ENCODE assay signal across 11 cellular contexts in genomic region chr14:89406941-89407340, GRCh38. TPM values are rescaled to one million over a fixed set of nuclear protein-coding genes. Genes with fewer than 3 reads are reported as not detected.
A peak's percentile ranks its signal among the peaks of the same experiment; 100 is the strongest.
DNase-seq lines count a peak whose midpoint lies in the region; ATAC-seq and TF ChIP-seq lines count a peak whose summit lies in the region.
"Had no signal": no experiment of that assay in that cellular context is flagged by ENCODE, and none has a peak within 500 bp of the region (broad histone marks: within the 10 kb centered on the region; RNA-seq: fewer than 3 reads in every experiment).

No MANE protein-coding gene starts in this region.

- no peak overlapping the region for H3K14ac ChIP-seq in mesenchymal stem cell (ENCODE audit: low read length in 2 of 2)

- H2AK5ac ChIP-seq in mesenchymal stem cell (ENCODE audit: low read length, severe bottlenecking) = no peak overlapping the region

- H3K9ac ChIP-seq in mesenchymal stem cell (ENCODE audit: low read length) = peak overlapping the region; percentile 26

- H2AFZ ChIP-seq in mesenchymal stem cell (ENCODE audit: low read depth, low read length) = no peak overlapping the region

- no peak overlapping the region for H3K23ac ChIP-seq in mesenchymal stem cell (ENCODE audit: low read length in 2 of 2)

- no peak overlapping the region for H2BK15ac ChIP-seq in mesenchymal stem cell (ENCODE audit: low read depth, poor library complexity, severe bottlenecking)

- no peak for DNase-seq in heart left ventricle
- DNase-seq in Right ventricle myocardium inferior (ENCODE audit: missing footprints) = no peak
- peak; percentile 36 to 47 for DNase-seq in cardiac fibroblast (ENCODE audit: low read depth in 2 of 2)
- peak; percentile 53 for DNase-seq in mesenchymal stem cell
- no peak for DNase-seq in HT-29 (ENCODE audit: low spot score)
- no peak for DNase-seq in coronary artery (ENCODE audit: low spot score)
- no peak for DNase-seq in NCI-H2029 (lab: John Stamatoyannopoulos, UW)
- no peak for DNase-seq in activated effector memory CD4-positive, alpha-beta T cell treated with Interleukin-2 at 50 U/mL for 16 hours
- DNase-seq: BE2C; NCI-H69; stimulated activated CD4-positive, alpha-beta T cell treated with anti-CD3 and anti-CD28 coated beads, Interleukin-4, amount 100 ng/mL, for 1 hour had no signal

- H3K4me1 ChIP-seq in heart left ventricle (peaks cover 12 to 62% (median 50%) of the 10 kb centered on the region in 12 donors), mesenchymal stem cell (ENCODE audit: control insufficient read depth, insufficient read depth, low read depth, low read length) (peaks cover under 1% of the 10 kb centered on the region)

- H2BK12ac ChIP-seq in mesenchymal stem cell (ENCODE audit: low read length in 2 of 2) = no peak overlapping the region

- H3K27me3 ChIP-seq in heart left ventricle (no peaks in the 10 kb centered on the region), mesenchymal stem cell (ENCODE audit: control insufficient read depth in 1 of 2, insufficient read depth in 1 of 2, low read length in 2 of 2) (no peaks in the 10 kb centered on the region)
- H3K27me3 ChIP-seq: BE2C had no signal

- H4K8ac ChIP-seq in mesenchymal stem cell (ENCODE audit: low read length) = no peak overlapping the region

- H3K36me3 ChIP-seq in heart left ventricle (peaks cover 0 to 28% (median 16%) of the 10 kb centered on the region in 9 donors), mesenchymal stem cell (ENCODE audit: control insufficient read depth in 1 of 2, insufficient read depth in 2 of 2, low read depth in 1 of 2, low read length in 2 of 2) (peaks cover 14 to 18% of the 10 kb centered on the region in 2 experiments)

- H4K91ac ChIP-seq in mesenchymal stem cell (ENCODE audit: low read length) = no peak overlapping the region

- no peak overlapping the region for H2BK120ac ChIP-seq in mesenchymal stem cell (ENCODE audit: low read depth, low read length)

- H3K4me3 ChIP-seq in heart left ventricle (no peak overlapping the region), cardiac fibroblast (replicated peaks in 1 of 2; ENCODE audit: low read depth in 2 of 2, low read length in 2 of 2) (no peak overlapping the region), mesenchymal stem cell (ENCODE audit: insufficient read depth in 1 of 2, low read depth in 1 of 2, low read length in 2 of 2) (no peak overlapping the region), coronary artery (no peak overlapping the region)

- H3K4ac ChIP-seq in mesenchymal stem cell (ENCODE audit: low read depth in 1 of 2, low read length in 2 of 2) = no peak overlapping the region

- no peak overlapping the region for H2BK5ac ChIP-seq in mesenchymal stem cell (ENCODE audit: low read depth, low read length, poor library complexity, severe bottlenecking)

- H3K27ac ChIP-seq in heart left ventricle (peak overlapping the region in 5 of 12 donors; percentile 4 to 62 (median 17)), mesenchymal stem cell (ENCODE audit: low read length, poor library complexity, severe bottlenecking) (no peak overlapping the region), coronary artery (peak overlapping the region in 1 of 2 donors; percentile 13)

- no peak for TF ChIP-seq POLR2A in heart left ventricle (IDR thresholded peaks at IDR 0.05)

- H3K9me3 ChIP-seq in heart left ventricle (no peaks in the 10 kb centered on the region), mesenchymal stem cell (ENCODE audit: control insufficient read depth, low read length) (no peaks in the 10 kb centered on the region)
- H3K9me3 ChIP-seq: BE2C had no signal

- peak in 3 of 4 donors; percentile 29 to 69 (median 57) for ATAC-seq in heart left ventricle
- ATAC-seq in Right ventricle myocardium inferior = no peak

- 1 to 7% (median 2%) methylated on average over 4 of the region's 4 CpGs for WGBS in heart left ventricle, 4 donors
- WGBS in mesenchymal stem cell = 39% methylated on average over 4 of the region's 4 CpGs

- TF ChIP-seq CTCF in heart left ventricle (IDR thresholded peaks at IDR 0.05) (no peak), cardiac fibroblast (IDR thresholded peaks at IDR 0.05; ENCODE audit: low read depth, low read length) (no peak), coronary artery (IDR thresholded peaks at IDR 0.05) (no peak)

- H3K18ac ChIP-seq in mesenchymal stem cell (ENCODE audit: low read depth in 1 of 2, low read length in 2 of 2) = no peak overlapping the region

- peaks cover 48% of the 10 kb centered on the region for H3K79me1 ChIP-seq in mesenchymal stem cell (replicated peaks; ENCODE audit: low read length, poor library complexity, severe bottlenecking)

- intact Hi-C loops in heart left ventricle (cut with DNase I) = loop anchor here in 5 of 10 donors (5.0 to 10.0 kb wide), 7 partner anchors 40 to 508 kb away; no protein-coding TSS in a partner anchor
- intact Hi-C loops in Right ventricle myocardium inferior (cut with DNase I) = no loop called here

- H3K4me2 ChIP-seq in mesenchymal stem cell (ENCODE audit: low read length, poor library complexity, severe bottlenecking) = no peak overlapping the region

RNA-seq across cellular contexts. Expression of gene FOXN3, which starts 10.1 kb away (rescaled TPM):
- 100 to 1,000 TPM; 102 to 161 (median 113) TPM for total RNA-seq in heart left ventricle
- 10 to 100 TPM; 24.4 to 35.3 TPM for polyA plus RNA-seq in heart left ventricle
- 127 TPM for total RNA-seq in Right ventricle myocardium inferior
- 28.2 TPM for polyA plus RNA-seq in mesenchymal stem cell (2013, experiment 1 of 2)
- 27.4 TPM for polyA plus RNA-seq in mesenchymal stem cell (2013, experiment 2 of 2)
- 8.8 and 9.4 TPM in 2 replicates for total RNA-seq in HT-29 (2014; rRNA removed; shearing (Covaris generic))

Comparison
In these comparisons a context has a peak if more than half of its experiments do, and no peak if none do; other contexts are left out.
1. DNase-seq: peak in cardiac fibroblast (2 of 2) and mesenchymal stem cell (single experiment); none in heart left ventricle (0 of 5), Right ventricle myocardium inferior (single experiment), HT-29 (single experiment), coronary artery (single experiment), NCI-H2029 (single experiment) and activated effector memory CD4-positive, alpha-beta T cell treated with Interleukin-2 at 50 U/mL for 16 hours (single experiment).